9 cellular contexts compared by ENCODE assay signal in the genomic region with DNA sequence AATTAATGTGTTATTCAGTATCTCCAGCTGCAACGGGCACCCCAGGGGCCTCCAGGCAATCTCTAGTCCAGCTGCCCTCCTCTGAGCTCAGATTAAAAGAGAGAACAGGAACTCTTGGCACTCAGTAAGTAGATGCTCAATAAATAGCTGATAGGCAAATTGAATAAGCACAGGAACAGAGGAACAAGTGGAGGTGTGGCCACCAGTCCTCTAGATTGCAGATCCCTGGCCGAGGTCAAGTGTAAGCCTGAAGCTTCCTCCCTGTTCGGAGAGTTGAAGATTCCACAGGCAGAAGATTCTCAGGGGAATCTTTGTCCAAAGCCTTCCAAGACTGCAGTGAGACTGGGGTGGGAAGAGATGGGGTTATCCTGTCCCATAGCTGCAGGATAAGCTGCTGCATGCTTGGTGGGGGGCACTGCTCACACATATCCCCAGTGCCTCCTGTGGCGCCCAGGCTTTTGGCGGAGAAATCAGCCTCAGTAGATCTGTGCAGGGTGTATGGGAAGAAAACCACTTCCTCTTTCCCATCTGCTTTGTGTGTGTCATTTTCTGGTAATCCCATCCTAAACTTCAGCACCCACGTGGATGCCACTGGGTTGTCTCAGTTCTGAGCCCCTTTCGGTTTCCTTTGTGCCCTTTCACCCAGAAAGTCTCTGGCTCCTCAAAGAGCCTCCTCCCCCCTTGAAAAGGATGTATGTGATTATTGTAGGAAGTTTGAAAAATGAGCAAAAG.
DNase-seq lines count a peak whose midpoint lies in the region; ATAC-seq, FAIRE-seq and TF ChIP-seq lines count a peak whose summit lies in the region.
"Had no signal": no experiment of that assay in that cellular context is flagged by ENCODE, and none has a peak within 500 bp of the region (broad histone marks: within the 10 kb centered on the region; RNA-seq: fewer than 3 reads in every experiment).

No MANE protein-coding gene starts in this region.

- ATAC-seq in DND-41 (ENCODE audit: insufficient read depth, low read depth) = peak; percentile 82

- H3K27me3 ChIP-seq in DND-41 (ENCODE audit: insufficient read depth, low read length, poor library complexity) (peaks cover 2% of the 10 kb centered on the region), muscle layer of colon (ENCODE audit: control insufficient read depth in 1 of 2, insufficient read depth in 2 of 2, low read length in 2 of 2) (no peaks in the 10 kb centered on the region), brain microvascular endothelial cell (replicated peaks) (no peaks in the 10 kb centered on the region)

- in situ Hi-C loops in KBM-7 (cut with MboI; ENCODE audit: low pct_unique_long_range_greater_than_20kb, low sequenced_read_pairs) = no loop called here
- in situ Hi-C loops in brain microvascular endothelial cell (cut with HindIII; ENCODE audit: low pct_ligation_motif_present, low sequenced_read_pairs) = no loop called here

- no peak for TF ChIP-seq POLR2A in H54 (IDR thresholded peaks at IDR 0.05; ENCODE audit: low read depth, low read length)

- H3K4me1 Mint-ChIP-seq in activated T-cell treated with anti-CD3 and anti-CD28 coated beads, Interleukin-2, amount 50 U/mL, for 24 hours (ENCODE audit: low read depth) = peaks cover 45% of the 10 kb centered on the region

- H3K9me3 Mint-ChIP-seq in activated T-cell treated with anti-CD3 and anti-CD28 coated beads, Interleukin-2, amount 50 U/mL, for 24 hours = peaks cover 14% of the 10 kb centered on the region

- H3K4me2 ChIP-seq in DND-41 (ENCODE audit: insufficient read depth, low read length) = peak overlapping the region; percentile 41

- H3K79me2 ChIP-seq in DND-41 (ENCODE audit: insufficient read depth, low read length) = no peaks in the 10 kb centered on the region

- H3K36me3 Mint-ChIP-seq in activated T-cell treated with anti-CD3 and anti-CD28 coated beads, Interleukin-2, amount 50 U/mL, for 24 hours (ENCODE audit: low read depth) = peaks cover 22% of the 10 kb centered on the region

- H3K9me3 ChIP-seq in DND-41 (ENCODE audit: insufficient read depth, low read length, severe bottlenecking) (peaks cover 15% of the 10 kb centered on the region), muscle layer of colon (ENCODE audit: low read length) (peaks cover 5% of the 10 kb centered on the region)

- peaks cover 59% of the 10 kb centered on the region for H3K4me1 ChIP-seq in DND-41 (ENCODE audit: insufficient read depth, low read length)
- no peaks in the 10 kb centered on the region for H3K4me1 ChIP-seq in muscle layer of colon (ENCODE audit: insufficient read depth, low read length)

- peak overlapping the region; percentile 54 for H3K27ac Mint-ChIP-seq in activated T-cell treated with anti-CD3 and anti-CD28 coated beads, Interleukin-2, amount 50 U/mL, for 24 hours

- no peak for FAIRE-seq in H54 (lab: Jason Lieb, UNC)

- TF ChIP-seq CTCF in DND-41 (IDR thresholded peaks at IDR 0.05; ENCODE audit: borderline replicate concordance, extremely low read depth, low read length, poor library complexity, severe bottlenecking) (peak; percentile 17), brain microvascular endothelial cell (IDR thresholded peaks at IDR 0.05; ENCODE audit: low read depth, low read length, missing control alignments) (no peak)

- DNase-seq in DND-41 = peak; percentile 79
- DNase-seq in KBM-7 = peak; percentile 86
- DNase-seq in activated T-cell treated with anti-CD3 and anti-CD28 coated beads, Interleukin-2, amount 50 U/mL, for 24 hours = peak; percentile 37
- no peak for DNase-seq in NCI-H1092 treated with DMSO at 0.1 percent for 48 hours (lab: John Stamatoyannopoulos, UW)
- DNase-seq in brain microvascular endothelial cell = no peak
- DNase-seq in NCI-H1417 treated with DMSO at 0.1 percent for 48 hours (lab: John Stamatoyannopoulos, UW) = no peak
- no peak for DNase-seq in H54 (ENCODE audit: insufficient read length, low spot score)
- DNase-seq: foreskin fibroblast had no signal

- H3K4me3 ChIP-seq in DND-41 (ENCODE audit: low read depth in 1 of 2, low read length in 2 of 2) (no peak overlapping the region), muscle layer of colon (ENCODE audit: low read depth in 1 of 2, low read length in 2 of 2) (no peak overlapping the region), brain microvascular endothelial cell (ENCODE audit: low read depth, low read length) (no peak overlapping the region)

- H4K20me1 ChIP-seq in DND-41 (ENCODE audit: insufficient read depth, low read length) = peaks cover 12% of the 10 kb centered on the region; the same call in 1 of the 2 replicates

- H3K27ac ChIP-seq in DND-41 (ENCODE audit: low read length) (peak overlapping the region; percentile 50), muscle layer of colon (ENCODE audit: low read depth, low read length) (peak overlapping the region; percentile 12), brain microvascular endothelial cell (no peak overlapping the region)

- no peak overlapping the region for H3K9ac ChIP-seq in DND-41 (ENCODE audit: low read depth, low read length)
- no peak overlapping the region for H3K9ac ChIP-seq in muscle layer of colon (ENCODE audit: low read length)

- H2AFZ ChIP-seq in DND-41 (ENCODE audit: low read depth, low read length) = no peak overlapping the region

- no peaks in the 10 kb centered on the region for H3K27me3 Mint-ChIP-seq in activated T-cell treated with anti-CD3 and anti-CD28 coated beads, Interleukin-2, amount 50 U/mL, for 24 hours

- peak overlapping the region; percentile 2 for H3K4me3 Mint-ChIP-seq in activated T-cell treated with anti-CD3 and anti-CD28 coated beads, Interleukin-2, amount 50 U/mL, for 24 hours

- H3K36me3 ChIP-seq in DND-41 (ENCODE audit: insufficient read depth, low read length) (peaks cover 17% of the 10 kb centered on the region), muscle layer of colon (ENCODE audit: insufficient read depth, low read length) (no peaks in the 10 kb centered on the region), brain microvascular endothelial cell (replicated peaks) (no peaks in the 10 kb centered on the region)

Comparison
In these comparisons a context has a peak if more than half of its experiments do, and no peak if none do; other contexts are left out.
1. DNase-seq: peak in DND-41 (single experiment), KBM-7 (single experiment) and activated T-cell treated with anti-CD3 and anti-CD28 coated beads, Interleukin-2, amount 50 U/mL, for 24 hours (single experiment); none in NCI-H1092 treated with DMSO at 0.1 percent for 48 hours (single experiment), brain microvascular endothelial cell (single experiment), NCI-H1417 treated with DMSO at 0.1 percent for 48 hours (single experiment) and H54 (single experiment).